8 cellular contexts compared by ENCODE assay signal in genomic region chr2:137996158-137996557, GRCh38. TPM values are rescaled to one million over a fixed set of nuclear protein-coding genes. Genes with fewer than 3 reads are reported as not detected.
"Had no signal": no experiment of that assay in that cellular context is flagged by ENCODE, and none has a peak within 500 bp of the region (broad histone marks: within the 10 kb centered on the region; RNA-seq: fewer than 3 reads in every experiment).

No MANE protein-coding gene starts in this region.

RNA-seq across cellular contexts. Expression of gene HNMT, which starts 31.9 kb away (rescaled TPM):
- total RNA-seq: activated naive CD4-positive, alpha-beta T cell treated with anti-CD3 and anti-CD28 coated beads for 36 hours; activated naive CD4-positive, alpha-beta T cell treated with anti-CD3 and anti-CD28 coated beads, Interleukin-2, amount 50 U/mL, for 72 hours; activated naive CD8-positive, alpha-beta T cell treated with anti-CD3 and anti-CD28 coated beads for 36 hours; activated T-cell treated with anti-CD3 and anti-CD28 coated beads, Interleukin-2, amount 50 U/mL, for 4 hours; activated T-cell treated with anti-CD3 and anti-CD28 coated beads, Interleukin-2, amount 50 U/mL, for 72 hours; activated T-helper 1 cell treated with anti-CD3 and anti-CD28 coated beads, Interleukin-12 subunit alpha, Interleukin-12 subunit beta, Interleukin-2, Interleukin-4 antibody, amounts not matched to agents 30 ng/mL and 10 ng/mL and 1 ng/mL, durations not matched to agents 14 hours and 24 hours and 36 hours; activated T-helper 17 cell treated with anti-CD3 and anti-CD28 coated beads, Interleukin-2, amount 50 U/mL, for 72 hours; activated T-helper 2 cell treated with anti-CD3 and anti-CD28 coated beads, Interferon-gamma antibody, Interleukin-2, Interleukin-4, amounts not matched to agents 10 μg/mL and 5 μg/mL and 100 μg/mL, durations not matched to agents 14 hours and 24 hours and 36 hours had no signal
